ENCODE assay signal across 22 cellular contexts in genomic region chr12:126112141-126112540, GRCh38.
DNase-seq lines count a peak whose midpoint lies in the region; ATAC-seq and TF ChIP-seq lines count a peak whose summit lies in the region.
"Had no signal": no experiment of that assay in that cellular context is flagged by ENCODE, and none has a peak within 500 bp of the region (broad histone marks: within the 10 kb centered on the region; RNA-seq: fewer than 3 reads in every experiment).

No MANE protein-coding gene starts in this region.

- no peak overlapping the region for H3K4me2 ChIP-seq in SK-N-SH
- H3K4me2 ChIP-seq: BLaER1 had no signal

- TF ChIP-seq CTCF in SK-N-SH (IDR thresholded peaks at IDR 0.05) (no peak), fibroblast of the aortic adventitia (IDR thresholded peaks at IDR 0.05; ENCODE audit: insufficient read depth, low read length) (no peak)

- H3K9me3 ChIP-seq in SK-N-SH: no peaks in the 10 kb centered on the region
- H3K9me3 ChIP-seq: BE2C, BLaER1 had no signal

- peak in 1 of 2 experiments; percentile 84; a peak in 3 of 4 replicates for TF ChIP-seq EP300 in SK-N-SH (IDR thresholded peaks at IDR 0.05; ENCODE audit: borderline replicate concordance in 1 of 2, low read depth in 1 of 2, low read length in 1 of 2)

- H3K36me3 ChIP-seq in SK-N-SH (replicated peaks in 1 of 2; ENCODE audit: control insufficient read depth in 1 of 2, insufficient read depth in 2 of 2, low read length in 1 of 2): no peaks in the 10 kb centered on the region
- H3K36me3 ChIP-seq: BE2C, BLaER1 had no signal

- WGBS in SK-N-SH (ENCODE audit: low lambda C conversion rate): 7% methylated on average over 1 of the region's 1 CpG

- CTCF ChIA-PET in SK-N-SH (lab: Yijun Ruan, JAX): interaction anchor here (0.6 to 1.0 kb wide), 2 partner anchors 175 to 1269 kb away, joined by 3 read pairs; no protein-coding TSS in a partner anchor

- H3K9ac ChIP-seq in SK-N-SH: no peak overlapping the region
- H3K9ac ChIP-seq: BLaER1 had no signal

- no peaks in the 10 kb centered on the region for H3K27me3 ChIP-seq in SK-N-SH (ENCODE audit: insufficient read depth)
- H3K27me3 ChIP-seq: BE2C, BLaER1 had no signal

- H3K4me3 ChIP-seq in SK-N-SH (ENCODE audit: low read depth in 2 of 2, low read length in 1 of 2) (no peak overlapping the region), fibroblast of the aortic adventitia (ENCODE audit: low read depth, low read length) (no peak overlapping the region)
- H3K4me3 ChIP-seq: BLaER1, GM12878 had no signal

- no peaks in the 10 kb centered on the region for H3K79me2 ChIP-seq in SK-N-SH (ENCODE audit: insufficient read depth)

- H3K27ac ChIP-seq in SK-N-SH (ENCODE audit: low read depth in 2 of 2, low read length in 1 of 2): no peak overlapping the region
- H3K27ac ChIP-seq: BLaER1 had no signal

- no peaks in the 10 kb centered on the region for H3F3A ChIP-seq in SK-N-SH (replicated peaks; ENCODE audit: insufficient read depth)

- TF ChIP-seq RAD21 in SK-N-SH (IDR thresholded peaks at IDR 0.05; ENCODE audit: low read length): no peak

- H3K9me2 ChIP-seq in SK-N-SH: no peaks in the 10 kb centered on the region

- ATAC-seq in HG03442 (IDR thresholded peaks at IDR 0.05; ENCODE audit: unreplicated experiment) (no peak), GM21737 (IDR thresholded peaks at IDR 0.05; ENCODE audit: unreplicated experiment) (no peak)
- ATAC-seq: GM12878 had no signal

- no peak for DNase-seq in SK-N-SH
- DNase-seq in fibroblast of the aortic adventitia (ENCODE audit: low read depth): peak; percentile 47
- no peak for DNase-seq in cerebellar cortex (ENCODE audit: low spot score)
- DNase-seq: 8988T; ACHN; BE2C; C1 segment of cervical spinal cord; CD4-positive, alpha-beta memory T cell; CD4-positive, CD25-positive, alpha-beta regulatory T cell; CD8-positive, alpha-beta memory T cell; COR-L47; DMS 273 treated with DMSO at 0.1 percent for 48 hours; DMS153; DMS53; DMS79; DND-41; EL; GDM1 had no signal

- H4K20me1 ChIP-seq in SK-N-SH (ENCODE audit: insufficient read depth): no peaks in the 10 kb centered on the region
- H4K20me1 ChIP-seq: BLaER1 had no signal

- POLR2A ChIA-PET in SK-N-SH (lab: Yijun Ruan, JAX): no interaction called here

- no peak overlapping the region for H2AFZ ChIP-seq in SK-N-SH (ENCODE audit: low read depth)

- H3K4me1 ChIP-seq in SK-N-SH (ENCODE audit: control insufficient read depth in 1 of 2, insufficient read depth in 2 of 2, low read depth in 1 of 2, low read length in 1 of 2): no peaks in the 10 kb centered on the region; a peak in 1 of 4 replicates
- H3K4me1 ChIP-seq: BE2C, BLaER1 had no signal

TF ChIP-seq in SK-N-SH, 30 proteins besides CTCF, POLR2A, EP300 and RAD21:
- no peak; the same call in 1 of the 2 replicates for TF ChIP-seq YY1 (IDR thresholded peaks at IDR 0.05; ENCODE audit: low read depth)
- peak; percentile 97 for TF ChIP-seq TCF12 (IDR thresholded peaks at IDR 0.05)
- TF ChIP-seq TEAD4 (IDR thresholded peaks at IDR 0.05; ENCODE audit: borderline replicate concordance, insufficient read depth): peak; percentile 76; the same call in 1 of the 2 replicates
- no peak for TF ChIP-seq RCOR1 (IDR thresholded peaks at IDR 0.05; ENCODE audit: low read length)
- TF ChIP-seq ELF1 (IDR thresholded peaks at IDR 0.05): peak; percentile 25; the same call in 1 of the 2 replicates
- peak; percentile 77 for TF ChIP-seq JUND (IDR thresholded peaks at IDR 0.05)
- TF ChIP-seq FOXM1 (IDR thresholded peaks at IDR 0.05; ENCODE audit: low read depth): peak; percentile 80
- peak; percentile 79; the same call in 1 of the 2 replicates for TF ChIP-seq POLR2AphosphoS5 (IDR thresholded peaks at IDR 0.05; ENCODE audit: low read depth, low read length)
- TF ChIP-seq PBX3 (IDR thresholded peaks at IDR 0.05): peak; percentile 96
- peak; percentile 51; the same call in 1 of the 2 replicates for TF ChIP-seq FOSL2 (IDR thresholded peaks at IDR 0.05; ENCODE audit: borderline replicate concordance, low read depth)
- TF ChIP-seq MEF2A (IDR thresholded peaks at IDR 0.05; ENCODE audit: borderline replicate concordance, low read depth): 0 out of 2 replicates have a peak, but pooled peaks have one; percentile 10
- no peak for TF ChIP-seq TAF1 (IDR thresholded peaks at IDR 0.05; ENCODE audit: borderline replicate concordance, low read depth, low read length)
